28 cellular contexts compared by ENCODE assay signal in genomic region chr9:113471566-113471965, GRCh38. TPM values are rescaled to one million over a fixed set of nuclear protein-coding genes. Genes with fewer than 3 reads are reported as not detected.
A peak's percentile ranks its signal among the peaks of the same experiment; 100 is the strongest.
DNase-seq lines count a peak whose midpoint lies in the region; ATAC-seq and TF ChIP-seq lines count a peak whose summit lies in the region.
"Had no signal": no experiment of that assay in that cellular context is flagged by ENCODE, and none has a peak within 500 bp of the region (broad histone marks: within the 10 kb centered on the region; RNA-seq: fewer than 3 reads in every experiment).

No MANE protein-coding gene starts in this region.

- no peaks in the 10 kb centered on the region for H3K9me3 ChIP-seq in Karpas-422 (ENCODE audit: low read length)
- H3K9me3 ChIP-seq in iPS-15b (ENCODE audit: control insufficient read depth, insufficient read depth, low read length), result no peaks in the 10 kb centered on the region
- H3K9me3 ChIP-seq in thoracic aorta, result no peaks in the 10 kb centered on the region
- H3K9me3 ChIP-seq: pancreas, thyroid gland had no signal

- H3K4me3 ChIP-seq in Karpas-422 (ENCODE audit: low read length), result no peak overlapping the region
- peak overlapping the region; percentile 1 for H3K4me3 ChIP-seq in iPS-15b (ENCODE audit: low read depth, low read length)
- peak overlapping the region; percentile 8 for H3K4me3 ChIP-seq in thoracic aorta
- H3K4me3 ChIP-seq: lung, pancreas, SJSA1, smooth muscle cell, thyroid gland had no signal

- no peak overlapping the region for H2AFZ ChIP-seq in Karpas-422 (ENCODE audit: low read length)

- H4K20me1 ChIP-seq in Karpas-422 (ENCODE audit: insufficient read depth, low read depth, low read length), result no peaks in the 10 kb centered on the region

- TF ChIP-seq CTCF in thoracic aorta (IDR thresholded peaks at IDR 0.05), result no peak

- H3K27me3 ChIP-seq in Karpas-422 (ENCODE audit: low read length), result no peaks in the 10 kb centered on the region
- H3K27me3 ChIP-seq in iPS-15b (ENCODE audit: control insufficient read depth, insufficient read depth, low read length), result no peaks in the 10 kb centered on the region
- no peaks in the 10 kb centered on the region for H3K27me3 ChIP-seq in thoracic aorta (replicated peaks; ENCODE audit: insufficient read depth)
- H3K27me3 ChIP-seq: pancreas, SJSA1, thyroid gland had no signal

- H3K4me2 ChIP-seq in Karpas-422 (ENCODE audit: low read depth, low read length, poor library complexity, severe bottlenecking), result no peak overlapping the region
- H3K4me2 ChIP-seq: smooth muscle cell had no signal

- no peaks in the 10 kb centered on the region for H3K9me2 ChIP-seq in Karpas-422 (replicated peaks; ENCODE audit: insufficient read depth, low read length)

- ATAC-seq in thoracic aorta (ENCODE audit: insufficient number of reproducible peaks, low FRiP score, low read depth) (no peak), HG02870 (IDR thresholded peaks at IDR 0.05; ENCODE audit: unreplicated experiment) (no peak)
- ATAC-seq: esophagus mucosa; foreskin keratinocyte; left cardiac atrium; pancreas; stimulated activated naive CD8-positive, alpha-beta T cell treated with anti-CD3 and anti-CD28 coated beads, Interleukin-15, Interleukin-2, amounts not matched to agents 100 U/mL and 50 U/mL, for 24 hours had no signal

- H3K4me1 ChIP-seq in Karpas-422 (ENCODE audit: low read length) (no peaks in the 10 kb centered on the region), iPS-15b (ENCODE audit: control insufficient read depth, insufficient read depth, low read length) (no peaks in the 10 kb centered on the region), thoracic aorta (ENCODE audit: control insufficient read depth in 1 of 2, low read depth in 2 of 2) (peaks cover 18 to 64% of the 10 kb centered on the region in 2 donors)
- H3K4me1 ChIP-seq: foreskin keratinocyte, SJSA1, thyroid gland had no signal

- peak; percentile 21 for DNase-seq in NCI-H2227 (lab: John Stamatoyannopoulos, UW; ENCODE audit: unreplicated experiment)
- no peak for DNase-seq in NCI-H2227 treated with DMSO at 0.1 percent for 48 hours (lab: John Stamatoyannopoulos, UW)
- peak; percentile 19 for DNase-seq in Karpas-422
- DNase-seq in thoracic aorta (ENCODE audit: low spot score), result no peak
- no peak for DNase-seq in hippocampal formation (lab: John Stamatoyannopoulos, UW)
- DNase-seq in stimulated activated CD4-positive, alpha-beta T cell treated with anti-CD3 and anti-CD28 coated beads, Interleukin-4, amount 100 ng/mL, for 1 hour, result no peak
- DNase-seq: activated CD4-positive, alpha-beta T cell treated with anti-CD3 and anti-CD28 coated beads, Interleukin-2, amount 10 ng/mL, durations not matched to agents 24 days and 14 days; activated T-cell treated with anti-CD3 and anti-CD28 coated beads, Interleukin-2, amount 50 U/mL, for 48 hours; C1 segment of cervical spinal cord; foreskin keratinocyte; left cardiac atrium; NCI-H1092; NCI-H1694; NCI-H510A; pancreas; RPMI8226; stimulated activated CD4-positive, alpha-beta T cell treated with anti-CD3 and anti-CD28 coated beads, Interleukin-1b, Interleukin-23, amount 100 ng/mL, for 48 hours; stimulated activated naive CD8-positive, alpha-beta T cell treated with anti-CD3 and anti-CD28 coated beads, Interleukin-15, Interleukin-2, amounts not matched to agents 100 U/mL and 50 U/mL, for 24 hours; T1000; thyroid gland; WERI-Rb-1 had no signal

- no peaks in the 10 kb centered on the region for H3K79me2 ChIP-seq in Karpas-422 (ENCODE audit: low read length)

- H3K27ac ChIP-seq in Karpas-422 (ENCODE audit: low read length), result no peak overlapping the region
- H3K27ac ChIP-seq in thoracic aorta, result peak overlapping the region; percentile 73 to 83
- H3K27ac ChIP-seq: 22Rv1, foreskin keratinocyte, pancreas, SJSA1, thyroid gland, WERI-Rb-1 had no signal

- H3K9ac ChIP-seq in Karpas-422 (ENCODE audit: low read length) (no peak overlapping the region), iPS-15b (ENCODE audit: low read depth, low read length) (no peak overlapping the region)

- H3K36me3 ChIP-seq in Karpas-422 (ENCODE audit: insufficient read depth, low read length) (no peaks in the 10 kb centered on the region), iPS-15b (ENCODE audit: control insufficient read depth, insufficient read depth, low read length) (no peaks in the 10 kb centered on the region), thoracic aorta (peaks cover 3% of the 10 kb centered on the region)
- H3K36me3 ChIP-seq: pancreas, SJSA1, thyroid gland, WERI-Rb-1 had no signal

RNA-seq across cellular contexts. Expression of gene RGS3, which starts 8.0 kb away (rescaled TPM):
- 1.3 and 5.0 TPM in 2 replicates for total RNA-seq in Karpas-422 (2014; rRNA removed; shearing (Covaris generic); ENCODE audit: low replicate concordance)
- total RNA-seq in thoracic aorta, result 100 to 1,000 TPM; 170 to 202 TPM

Comparison
In these comparisons a context has a peak if more than half of its experiments do, and no peak if none do; other contexts are left out.
1. DNase-seq: peak in NCI-H2227 (single experiment) and Karpas-422 (single experiment); none in NCI-H2227 treated with DMSO at 0.1 percent for 48 hours (single experiment), thoracic aorta (single experiment), hippocampal formation (0 of 2) and stimulated activated CD4-positive, alpha-beta T cell treated with anti-CD3 and anti-CD28 coated beads, Interleukin-4, amount 100 ng/mL, for 1 hour (single experiment).
2. RNA of gene RGS3, which starts 8.0 kb away (total RNA-seq): 170 to 202 TPM in thoracic aorta; 1.3 to 5.0 TPM in Karpas-422; every median in the first group is over 10 times any median in the second.